34 cellular contexts compared by ENCODE assay signal in the genomic region with DNA sequence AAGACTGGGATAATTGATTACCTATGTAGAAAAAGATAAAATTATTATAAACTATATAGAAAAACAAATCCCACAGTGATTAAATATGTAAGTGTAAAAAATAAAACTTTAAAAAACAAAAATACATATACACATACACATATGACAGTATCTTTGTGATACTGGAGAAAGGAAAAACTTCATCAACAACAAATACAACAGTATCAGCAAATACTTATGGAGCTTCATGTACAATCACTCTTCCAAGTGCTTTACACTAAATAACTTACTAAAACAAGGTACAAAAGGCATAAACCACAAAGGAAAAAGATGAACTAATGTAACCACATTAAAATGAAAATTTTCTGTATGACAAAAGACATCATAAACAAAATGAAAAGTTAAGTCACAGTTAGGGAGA.
"Had no signal": no experiment of that assay in that cellular context is flagged by ENCODE, and none has a peak within 500 bp of the region (broad histone marks: within the 10 kb centered on the region; RNA-seq: fewer than 3 reads in every experiment).

No MANE protein-coding gene starts in this region.

- H3K9me3 ChIP-seq: MG63 had no signal

- H3K4me3 ChIP-seq: MG63 had no signal

- H3K27me3 ChIP-seq: MG63 had no signal

- DNase-seq: Karpas-422, Kasumi-1, MG63, MM.1S, MV-4-11, NCI-H1048, NCI-H1092, NCI-H1092 treated with DMSO at 0.1 percent for 48 hours, NCI-H1105, NCI-H1105 treated with DMSO at 0.1 percent for 48 hours, NCI-H1417, NCI-H1417 treated with DMSO at 0.1 percent for 48 hours, NCI-H1436, NCI-H1436 treated with DMSO at 0.1 percent for 48 hours, NCI-H146, NCI-H1694, NCI-H1694 treated with DMSO at 0.1 percent for 48 hours, NCI-H187, NCI-H187 treated with DMSO at 0.1 percent for 48 hours, NCI-H1930, NCI-H2029, NCI-H2029 treated with DMSO at 0.1 percent for 48 hours, NCI-H2081, NCI-H2081 treated with DMSO at 0.1 percent for 48 hours, NCI-H2107, NCI-H2171, NCI-H2227 treated with DMSO at 0.1 percent for 48 hours, NCI-H226, NCI-H345, NCI-H446, NCI-H446 treated with DMSO at 0.1 percent for 48 hours, NCI-H510A, NCI-H510A treated with DMSO at 0.1 percent for 48 hours, NCI-H524 had no signal
